25 cellular contexts compared by ENCODE assay signal in the genomic region with DNA sequence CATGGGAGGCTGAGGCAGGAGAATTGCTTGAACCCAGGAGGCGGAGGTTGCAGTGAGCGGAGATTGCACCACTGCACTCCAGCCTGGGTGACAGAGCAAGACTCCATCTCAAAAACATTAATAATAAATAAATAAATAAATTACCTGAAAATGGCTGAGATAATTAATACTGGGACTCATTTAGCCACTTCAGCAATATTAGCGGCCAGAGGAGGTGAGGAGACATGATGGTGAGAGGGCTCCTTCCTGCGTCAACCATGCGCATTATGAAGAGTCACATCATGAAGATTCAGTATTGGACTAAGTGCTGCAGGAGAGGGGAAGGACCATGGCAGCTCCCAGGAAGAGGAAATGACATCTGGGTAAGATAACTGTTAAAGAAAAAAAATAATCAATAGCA.
"Had no signal": no experiment of that assay in that cellular context is flagged by ENCODE, and none has a peak within 500 bp of the region (broad histone marks: within the 10 kb centered on the region; RNA-seq: fewer than 3 reads in every experiment).

No MANE protein-coding gene starts in this region.

- FAIRE-seq: bronchial epithelial cell, pancreas, TTC549 had no signal

- H3K9me3 ChIP-seq: esophagus squamous epithelium, left lung, lower lobe of right lung, pancreas, stomach, suprapubic skin, transverse colon had no signal

- H3K27ac ChIP-seq: esophagus squamous epithelium, left lung, lower lobe of right lung, pancreas, psoas muscle, stomach, suprapubic skin, VCaP had no signal

- H3K27me3 ChIP-seq: esophagus squamous epithelium, left lung, pancreas, stomach, suprapubic skin, transverse colon had no signal

- ATAC-seq: activated CD4-positive, CD25-positive, alpha-beta regulatory T cell treated with anti-CD3 and anti-CD28 coated beads, Interleukin-2, amount 50 U/mL, for 24 hours; left lung; lower lobe of right lung; pancreas; psoas muscle; stimulated activated naive B cell treated with anti-CD40 and anti-IgM and Interleukin-4, amounts not matched to agents 10 μg/mL and 1 μg/mL and 100 μg/mL, for 72 hours; T-cell had no signal

- DNase-seq: activated CD4-positive, alpha-beta memory T cell treated with anti-CD3 and anti-CD28 coated beads, Interleukin-2, amount 10 ng/mL, durations not matched to agents 7 days and 5 days; activated CD4-positive, alpha-beta T cell treated with anti-CD3 and anti-CD28 coated beads, Interleukin-2, amount 10 ng/mL, durations not matched to agents 7 days and 5 days; activated effector memory CD4-positive, alpha-beta T cell treated with Interleukin-2 at 50 U/mL for 16 hours; activated naive CD4-positive, alpha-beta T cell treated with Interleukin-2 at 50 U/mL for 16 hours; anterior cingulate cortex; esophagus squamous epithelium; foreskin melanocyte; left lung; lower lobe of right lung; mesendoderm; nephron progenitor cell; pancreas; psoas muscle; stimulated activated CD4-positive, alpha-beta T cell treated with anti-CD3 and anti-CD28 coated beads, Interleukin-15, amount 100 ng/mL, for 24 hours; stimulated activated CD4-positive, alpha-beta T cell treated with anti-CD3 and anti-CD28 coated beads, Interleukin-2, amount 100 ng/mL, for 24 hours; stimulated activated naive B cell treated with anti-CD40 and anti-IgM and Interleukin-4, amounts not matched to agents 10 μg/mL and 1 μg/mL and 100 μg/mL, for 72 hours; stomach; T-cell; T-helper 9 cell; transverse colon had no signal

- H3K36me3 ChIP-seq: esophagus squamous epithelium, left lung, lower lobe of right lung, pancreas, stomach, suprapubic skin, transverse colon had no signal

- H3K4me3 ChIP-seq: esophagus squamous epithelium, left lung, lower lobe of right lung, pancreas, psoas muscle, stomach, suprapubic skin, transverse colon had no signal
